1 cellular context compared by ENCODE assay signal in genomic region chr6:41651246-41651961, GRCh38.
TF ChIP-seq lines count a peak whose summit lies in the region.

No MANE protein-coding gene starts in this region.

TF ChIP-seq in HepG2, 621 proteins besides CTCF, POLR2A, EP300 and RAD21 (continued from another document):
- TF ChIP-seq ZNF281 (CRISPR knock-in tag; IDR thresholded peaks at IDR 0.05; ENCODE audit: borderline replicate concordance): no peak
